Comparison of ENCODE assay signal across 8 cellular contexts in genomic region chr12:62435337-62436163, GRCh38. TPM values are rescaled to one million over a fixed set of nuclear protein-coding genes. Genes with fewer than 3 reads are reported as not detected.
DNase-seq lines count a peak whose midpoint lies in the region; ATAC-seq and TF ChIP-seq lines count a peak whose summit lies in the region.

No MANE protein-coding gene starts in this region.

- H3K36me3 ChIP-seq in tibial artery, result no peaks in the 10 kb centered on the region

- H3K27me3 Mint-ChIP-seq in activated T-helper 1 cell treated with anti-CD3 and anti-CD28 coated beads, Interleukin-12 subunit alpha, Interleukin-12 subunit beta, Interleukin-2, Interleukin-4 antibody, amounts not matched to agents 30 ng/mL and 10 ng/mL and 1 ng/mL, durations not matched to agents 14 hours and 24 hours and 36 hours (ENCODE audit: insufficient read depth), result peaks cover 56% of the 10 kb centered on the region
- H3K27me3 Mint-ChIP-seq in natural killer cell (ENCODE audit: low read depth in 2 of 2), result peaks cover 36 to 68% of the 10 kb centered on the region in 2 donors

- H3K27ac Mint-ChIP-seq in activated T-helper 1 cell treated with anti-CD3 and anti-CD28 coated beads, Interleukin-12 subunit alpha, Interleukin-12 subunit beta, Interleukin-2, Interleukin-4 antibody, amounts not matched to agents 30 ng/mL and 10 ng/mL and 1 ng/mL, durations not matched to agents 14 hours and 24 hours and 36 hours, result no peak overlapping the region
- H3K27ac Mint-ChIP-seq in natural killer cell, result no peak overlapping the region

- TF ChIP-seq CTCF in foreskin fibroblast (IDR thresholded peaks at IDR 0.05; ENCODE audit: low read depth, low read length), result peak; percentile 75
- peak; percentile 14 for TF ChIP-seq CTCF in natural killer cell (IDR thresholded peaks at IDR 0.05)
- peak; percentile 35 to 45 for TF ChIP-seq CTCF in tibial artery (IDR thresholded peaks at IDR 0.05)

- DNase-seq in AG08396 (ENCODE audit: low spot score) (peak; percentile 62), NCI-H526 (lab: John Stamatoyannopoulos, UW) (peak; percentile 61 to 82), foreskin fibroblast (peak; percentile 49 to 83), natural killer cell (no peak), tibial artery (peak; percentile 59 to 78)
- DNase-seq in activated T-helper 1 cell treated with anti-CD3 and anti-CD28 coated beads, Interleukin-12 subunit alpha, Interleukin-12 subunit beta, Interleukin-2, Interleukin-4 antibody, amounts not matched to agents 30 ng/mL and 10 ng/mL and 1 ng/mL, durations not matched to agents 14 hours and 24 hours and 36 hours (ENCODE audit: low spot score), result peak; percentile 8

- H3K36me3 Mint-ChIP-seq in activated T-helper 1 cell treated with anti-CD3 and anti-CD28 coated beads, Interleukin-12 subunit alpha, Interleukin-12 subunit beta, Interleukin-2, Interleukin-4 antibody, amounts not matched to agents 30 ng/mL and 10 ng/mL and 1 ng/mL, durations not matched to agents 14 hours and 24 hours and 36 hours (ENCODE audit: low read depth), result no peaks in the 10 kb centered on the region
- no peaks in the 10 kb centered on the region for H3K36me3 Mint-ChIP-seq in natural killer cell

- H3K9me3 ChIP-seq in tibial artery, result no peaks in the 10 kb centered on the region

- H3K4me1 Mint-ChIP-seq in activated T-helper 1 cell treated with anti-CD3 and anti-CD28 coated beads, Interleukin-12 subunit alpha, Interleukin-12 subunit beta, Interleukin-2, Interleukin-4 antibody, amounts not matched to agents 30 ng/mL and 10 ng/mL and 1 ng/mL, durations not matched to agents 14 hours and 24 hours and 36 hours (ENCODE audit: low read depth), result peaks cover 24% of the 10 kb centered on the region
- H3K4me1 Mint-ChIP-seq in natural killer cell, result peaks cover 15 to 20% of the 10 kb centered on the region in 2 donors

- H3K4me3 Mint-ChIP-seq in activated T-helper 1 cell treated with anti-CD3 and anti-CD28 coated beads, Interleukin-12 subunit alpha, Interleukin-12 subunit beta, Interleukin-2, Interleukin-4 antibody, amounts not matched to agents 30 ng/mL and 10 ng/mL and 1 ng/mL, durations not matched to agents 14 hours and 24 hours and 36 hours, result peak overlapping the region; percentile 80
- peak overlapping the region; percentile 87 for H3K4me3 Mint-ChIP-seq in natural killer cell

- peak; percentile 79 for ATAC-seq in GM18519 (IDR thresholded peaks at IDR 0.05; ENCODE audit: low FRiP score, unreplicated experiment)
- peak; percentile 82 for ATAC-seq in HG03064 (IDR thresholded peaks at IDR 0.05; ENCODE audit: low read depth, unreplicated experiment)
- peak; percentile 61 to 72 (median 62) for ATAC-seq in natural killer cell

- no peaks in the 10 kb centered on the region for H3K27me3 ChIP-seq in tibial artery

- peaks cover 0 to 15% (median 8%) of the 10 kb centered on the region in 4 donors for H3K4me1 ChIP-seq in tibial artery

- H3K4me3 ChIP-seq in foreskin fibroblast (ENCODE audit: low read depth in 1 of 2, low read length in 2 of 2), result peak overlapping the region; percentile 48 to 65
- H3K4me3 ChIP-seq in tibial artery, result peak overlapping the region; percentile 49 to 61

- intact Hi-C loops in activated T-helper 1 cell treated with anti-CD3 and anti-CD28 coated beads, Interleukin-12 subunit alpha, Interleukin-12 subunit beta, Interleukin-2, Interleukin-4 antibody, amounts not matched to agents 30 ng/mL and 10 ng/mL and 1 ng/mL, durations not matched to agents 14 hours and 24 hours and 36 hours (cut with micrococcal nuclease), result loop anchor here (5.0 kb wide), 2 partner anchors 87 to 377 kb away; no protein-coding TSS in a partner anchor
- intact Hi-C loops in natural killer cell (cut with micrococcal nuclease) (loop anchor here (10.0 kb wide), 1 partner anchor 149 kb away; no protein-coding TSS in a partner anchor), tibial artery (cut with DNase I; ENCODE audit: low total_unique reads) (loop anchor here (5.0 kb wide), 1 partner anchor 362 kb away; no protein-coding TSS in a partner anchor)

- peaks cover 2% of the 10 kb centered on the region for H3K9me3 Mint-ChIP-seq in activated T-helper 1 cell treated with anti-CD3 and anti-CD28 coated beads, Interleukin-12 subunit alpha, Interleukin-12 subunit beta, Interleukin-2, Interleukin-4 antibody, amounts not matched to agents 30 ng/mL and 10 ng/mL and 1 ng/mL, durations not matched to agents 14 hours and 24 hours and 36 hours
- no peaks in the 10 kb centered on the region for H3K9me3 Mint-ChIP-seq in natural killer cell

- no peak overlapping the region for H3K27ac ChIP-seq in tibial artery

RNA-seq across cellular contexts. Expression of gene MON2, which starts 31.1 kb away (rescaled TPM):
- 33.1 and 40.8 TPM in 2 replicates for total RNA-seq in activated T-helper 1 cell treated with anti-CD3 and anti-CD28 coated beads, Interleukin-12 subunit alpha, Interleukin-12 subunit beta, Interleukin-2, Interleukin-4 antibody, amounts not matched to agents 30 ng/mL and 10 ng/mL and 1 ng/mL, durations not matched to agents 14 hours and 24 hours and 36 hours
- 100 to 1,000 TPM in 1 of 3 donors, 10 to 100 TPM in 2; 80.0 to 100 (median 86.7) TPM for total RNA-seq in natural killer cell

Comparison
In these comparisons a context has a peak if more than half of its experiments do, and no peak if none do; other contexts are left out.
1. CTCF ChIP-seq: peak in every context shown above with its lines; median percentile 75 in foreskin fibroblast; 40 in tibial artery; 14 in natural killer cell.